ENCODE assay signal across 1 cellular context in the genomic region with DNA sequence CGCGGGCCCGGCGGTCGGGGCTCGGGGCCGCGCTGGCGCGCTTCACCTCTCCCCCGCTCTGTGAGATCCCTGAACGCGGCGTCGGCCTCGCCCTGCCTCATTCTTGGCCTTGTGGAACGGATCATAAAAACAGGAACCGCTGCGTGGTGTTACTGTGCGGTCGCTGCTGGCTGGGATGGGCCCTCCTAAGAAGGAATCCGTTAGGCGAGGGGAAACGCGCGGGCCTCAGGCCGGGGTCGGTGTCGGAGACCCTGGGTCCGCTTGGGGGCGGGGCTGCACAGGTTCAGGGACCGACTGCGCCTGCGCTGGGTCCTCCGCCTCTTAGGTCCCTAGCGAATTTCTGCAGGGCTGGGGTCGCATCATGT.
TF ChIP-seq lines count a peak whose summit lies in the region.

No MANE protein-coding gene starts in this region.

TF ChIP-seq in K562, 482 proteins besides CTCF, POLR2A, EP300 and RAD21 (continued from another document and continues in another):
- TF ChIP-seq, protein P1, sequence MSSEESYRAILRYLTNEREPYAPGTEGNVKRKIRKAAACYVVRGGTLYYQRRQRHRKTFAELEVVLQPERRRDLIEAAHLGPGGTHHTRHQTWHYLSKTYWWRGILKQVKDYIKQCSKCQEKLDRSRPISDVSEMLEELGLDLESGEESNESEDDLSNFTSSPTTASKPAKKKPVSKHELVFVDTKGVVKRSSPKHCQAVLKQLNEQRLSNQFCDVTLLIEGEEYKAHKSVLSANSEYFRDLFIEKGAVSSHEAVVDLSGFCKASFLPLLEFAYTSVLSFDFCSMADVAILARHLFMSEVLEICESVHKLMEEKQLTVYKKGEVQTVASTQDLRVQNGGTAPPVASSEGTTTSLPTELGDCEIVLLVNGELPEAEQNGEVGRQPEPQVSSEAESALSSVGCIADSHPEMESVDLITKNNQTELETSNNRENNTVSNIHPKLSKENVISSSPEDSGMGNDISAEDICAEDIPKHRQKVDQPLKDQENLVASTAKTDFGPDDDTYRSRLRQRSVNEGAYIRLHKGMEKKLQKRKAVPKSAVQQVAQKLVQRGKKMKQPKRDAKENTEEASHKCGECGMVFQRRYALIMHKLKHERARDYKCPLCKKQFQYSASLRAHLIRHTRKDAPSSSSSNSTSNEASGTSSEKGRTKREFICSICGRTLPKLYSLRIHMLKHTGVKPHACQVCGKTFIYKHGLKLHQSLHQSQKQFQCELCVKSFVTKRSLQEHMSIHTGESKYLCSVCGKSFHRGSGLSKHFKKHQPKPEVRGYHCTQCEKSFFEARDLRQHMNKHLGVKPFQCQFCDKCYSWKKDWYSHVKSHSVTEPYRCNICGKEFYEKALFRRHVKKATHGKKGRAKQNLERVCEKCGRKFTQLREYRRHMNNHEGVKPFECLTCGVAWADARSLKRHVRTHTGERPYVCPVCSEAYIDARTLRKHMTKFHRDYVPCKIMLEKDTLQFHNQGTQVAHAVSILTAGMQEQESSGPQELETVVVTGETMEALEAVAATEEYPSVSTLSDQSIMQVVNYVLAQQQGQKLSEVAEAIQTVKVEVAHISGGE (CRISPR knock-in tag; IDR thresholded peaks at IDR 0.05) = no peak
- no peak for TF ChIP-seq COPS2 (conservative IDR thresholded peaks at IDR 0.05)
- no peak for TF ChIP-seq KDM1A (IDR thresholded peaks at IDR 0.05)
- TF ChIP-seq, protein P2, sequence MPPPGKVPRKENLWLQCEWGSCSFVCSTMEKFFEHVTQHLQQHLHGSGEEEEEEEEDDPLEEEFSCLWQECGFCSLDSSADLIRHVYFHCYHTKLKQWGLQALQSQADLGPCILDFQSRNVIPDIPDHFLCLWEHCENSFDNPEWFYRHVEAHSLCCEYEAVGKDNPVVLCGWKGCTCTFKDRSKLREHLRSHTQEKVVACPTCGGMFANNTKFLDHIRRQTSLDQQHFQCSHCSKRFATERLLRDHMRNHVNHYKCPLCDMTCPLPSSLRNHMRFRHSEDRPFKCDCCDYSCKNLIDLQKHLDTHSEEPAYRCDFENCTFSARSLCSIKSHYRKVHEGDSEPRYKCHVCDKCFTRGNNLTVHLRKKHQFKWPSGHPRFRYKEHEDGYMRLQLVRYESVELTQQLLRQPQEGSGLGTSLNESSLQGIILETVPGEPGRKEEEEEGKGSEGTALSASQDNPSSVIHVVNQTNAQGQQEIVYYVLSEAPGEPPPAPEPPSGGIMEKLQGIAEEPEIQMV (tag; conservative IDR thresholded peaks at IDR 0.05; ENCODE audit: low read depth) = no peak
- TF ChIP-seq BCLAF1 (IDR thresholded peaks at IDR 0.05; ENCODE audit: borderline replicate concordance in 1 of 2, control insufficient read depth in 1 of 2, low read depth in 2 of 2, low read length in 1 of 2) = no peak
- TF ChIP-seq ZNF507 (tag; conservative IDR thresholded peaks at IDR 0.05) = no peak
- peak in 1 of 2 experiments; percentile 34; a peak in 1 of 4 replicates for TF ChIP-seq SIN3A (IDR thresholded peaks at IDR 0.05; ENCODE audit: borderline replicate concordance in 2 of 2, control insufficient read depth in 1 of 2, low read depth in 2 of 2, low read length in 2 of 2)
- no peak for TF ChIP-seq CSDE1 (IDR thresholded peaks at IDR 0.05)
- TF ChIP-seq WHSC1 (IDR thresholded peaks at IDR 0.05; ENCODE audit: low read length) = no peak
- TF ChIP-seq BHLHE40 (IDR thresholded peaks at IDR 0.05; ENCODE audit: low read length) = no peak
- no peak for TF ChIP-seq ESRRB (CRISPR knock-in tag; IDR thresholded peaks at IDR 0.05; ENCODE audit: borderline replicate concordance)
- TF ChIP-seq MEIS2 (IDR thresholded peaks at IDR 0.05; ENCODE audit: partially characterized antibody) = peak; percentile 24
- no peak for TF ChIP-seq DDX20 (tag; IDR thresholded peaks at IDR 0.05; ENCODE audit: low read depth)
- TF ChIP-seq HIVEP1 (CRISPR knock-in tag; IDR thresholded peaks at IDR 0.05) = no peak
- TF ChIP-seq ZNF212 (CRISPR knock-in tag; IDR thresholded peaks at IDR 0.05) = no peak
- TF ChIP-seq ETV1 (tag; conservative IDR thresholded peaks at IDR 0.05; ENCODE audit: low read depth) = no peak
- no peak for TF ChIP-seq RBM34 (IDR thresholded peaks at IDR 0.05; ENCODE audit: borderline replicate concordance, insufficient read depth, low read length)
- no peak for TF ChIP-seq MCM7 (IDR thresholded peaks at IDR 0.05)
- TF ChIP-seq CUX1 (CRISPR knock-in tag; IDR thresholded peaks at IDR 0.05) = no peak
- no peak for TF ChIP-seq XRCC3 (IDR thresholded peaks at IDR 0.05)
- TF ChIP-seq ZNF77 (CRISPR knock-in tag; IDR thresholded peaks at IDR 0.05) = no peak
- no peak for TF ChIP-seq FOXK1 (CRISPR knock-in tag; IDR thresholded peaks at IDR 0.05; ENCODE audit: borderline replicate concordance)
- TF ChIP-seq ETV5 (CRISPR knock-in tag; IDR thresholded peaks at IDR 0.05; ENCODE audit: low read depth) = no peak
- TF ChIP-seq ZNF184 (CRISPR knock-in tag; IDR thresholded peaks at IDR 0.05) = no peak
- TF ChIP-seq CTCFL (IDR thresholded peaks at IDR 0.05; ENCODE audit: borderline replicate concordance, insufficient read depth, low read depth, low read length, poor library complexity, severe bottlenecking) = no peak
- TF ChIP-seq TCF7 (IDR thresholded peaks at IDR 0.05; ENCODE audit: borderline replicate concordance) = no peak
- no peak for TF ChIP-seq SETDB1 (IDR thresholded peaks at IDR 0.05; ENCODE audit: low read length)
- TF ChIP-seq ZBTB2 (IDR thresholded peaks at IDR 0.05) = peak; percentile 60; the same call in 1 of the 2 replicates
- 0 out of 4 replicates have a peak, but pooled peaks of 1 of the 2 experiments have one; percentile 30 for TF ChIP-seq ZNF639 (CRISPR knock-in tag; conservative IDR thresholded peaks at IDR 0.05 in 1 of 2, IDR thresholded peaks at IDR 0.05 in 1 of 2)
- no peak for TF ChIP-seq TAF7 (tag; IDR thresholded peaks at IDR 0.05)
- no peak for TF ChIP-seq REST (CRISPR knock-in tag; IDR thresholded peaks at IDR 0.05; ENCODE audit: low read depth)
